Comparison of ENCODE assay signal across 8 cellular contexts in the genomic region with DNA sequence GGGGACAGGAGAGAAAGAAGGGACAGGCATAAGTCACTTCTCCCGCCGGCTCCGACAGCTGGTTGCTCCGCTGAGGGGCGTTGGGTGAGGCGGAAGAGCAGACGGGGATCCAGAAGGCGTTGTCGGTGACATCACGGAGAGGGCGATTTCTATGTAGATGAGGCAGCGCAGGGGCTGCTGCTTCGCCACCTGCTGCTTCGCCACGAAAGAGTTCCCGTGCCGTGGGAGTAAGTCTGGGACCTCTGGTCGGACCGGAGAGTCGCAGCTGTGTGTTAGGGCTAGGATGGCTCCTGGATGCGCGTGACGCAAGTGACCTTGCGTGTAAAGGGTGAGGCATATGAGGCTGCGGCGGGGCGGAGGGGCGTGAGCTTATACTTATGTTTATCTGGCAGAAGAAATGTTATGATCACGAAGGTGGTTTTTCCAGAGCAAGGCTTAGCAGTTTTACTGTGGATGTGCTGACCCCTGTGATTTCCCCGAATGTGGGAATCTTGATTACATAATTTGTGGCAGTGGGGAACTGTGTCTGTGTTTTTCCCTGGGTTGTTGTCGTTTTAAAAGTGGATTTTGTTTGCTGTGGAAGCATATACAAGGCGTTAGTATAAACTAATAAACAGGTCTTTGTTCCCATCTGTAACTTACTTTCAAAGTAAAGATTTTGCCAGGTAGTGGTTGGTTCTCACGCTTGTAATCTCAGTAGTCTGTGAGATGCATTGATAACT.
DNase-seq lines count a peak whose midpoint lies in the region; ATAC-seq and TF ChIP-seq lines count a peak whose summit lies in the region.
"Not testable (repeated sequence)": the region's sequence is repeated elsewhere in the genome, so short reads cannot be mapped to it uniquely, and the experiment has no call there.

No MANE protein-coding gene starts in this region.

- DNase-seq in NOMO-1 (lab: John Stamatoyannopoulos, UW; ENCODE audit: unreplicated experiment in 2 of 2) = peak; percentile 53 to 80
- DNase-seq in activated CD8-positive, alpha-beta memory T cell treated with anti-CD3 and anti-CD28 coated beads, Interleukin-2, amount 50 U/mL, for 1 hour (ENCODE audit: extremely low read depth) = peak; percentile 77
- DNase-seq in effector memory CD8-positive, alpha-beta T cell = peak; percentile 69 to 82 (median 72)
- peak; percentile 81 to 86 for DNase-seq in memory B cell (ENCODE audit: low spot score in 2 of 2)
- peak; percentile 77 for DNase-seq in stimulated activated CD4-positive, alpha-beta T cell treated with anti-CD3 and anti-CD28 coated beads, Interleukin-4, amount 100 ng/mL, for 24 hours

- not testable (repeated sequence) for H3K27me3 Mint-ChIP-seq in effector memory CD8-positive, alpha-beta T cell; memory B cell

- not testable (repeated sequence) for TF ChIP-seq CTCF in C4-2B (conservative IDR thresholded peaks at IDR 0.05)

- H3K4me3 Mint-ChIP-seq in effector memory CD8-positive, alpha-beta T cell = peak overlapping the region; percentile 88 to 92
- H3K4me3 Mint-ChIP-seq in memory B cell = peak overlapping the region; percentile 93

- H3K36me3 Mint-ChIP-seq in effector memory CD8-positive, alpha-beta T cell (ENCODE audit: insufficient read depth) = peaks cover 19% of the 10 kb centered on the region
- H3K36me3 Mint-ChIP-seq in memory B cell = not testable (repeated sequence)

- H3K4me1 Mint-ChIP-seq in effector memory CD8-positive, alpha-beta T cell (ENCODE audit: low read depth in 2 of 2) = peaks cover 15 to 16% of the 10 kb centered on the region in 2 donors
- H3K4me1 Mint-ChIP-seq in memory B cell = not testable (repeated sequence)

- ATAC-seq in GM19397 (IDR thresholded peaks at IDR 0.05; ENCODE audit: unreplicated experiment) (peak; percentile 85), HG03432 (IDR thresholded peaks at IDR 0.05; ENCODE audit: unreplicated experiment) (peak; percentile 90), memory B cell (ENCODE audit: low read depth) (peak; percentile 77)
- peak; percentile 78 for ATAC-seq in effector memory CD8-positive, alpha-beta T cell (replicated peaks)

- peak overlapping the region; percentile 99 to 100 for H3K27ac Mint-ChIP-seq in effector memory CD8-positive, alpha-beta T cell
- H3K27ac Mint-ChIP-seq in memory B cell = peak overlapping the region; percentile 100

- H3K27ac ChIP-seq in C4-2B = peak overlapping the region; percentile 44

- H3K9me3 Mint-ChIP-seq in effector memory CD8-positive, alpha-beta T cell; memory B cell: not testable (repeated sequence)

Comparison
In these comparisons a context has a peak if more than half of its experiments do, and no peak if none do; other contexts are left out.
1. Peak in every context shown above with its lines: DNase-seq, ATAC-seq and H3K27ac ChIP-seq.